33 cellular contexts compared by ENCODE assay signal in genomic region chr4:187451776-187452175, GRCh38.
"Had no signal": no experiment of that assay in that cellular context is flagged by ENCODE, and none has a peak within 500 bp of the region (broad histone marks: within the 10 kb centered on the region; RNA-seq: fewer than 3 reads in every experiment).

No MANE protein-coding gene starts in this region.

- H3K4me1 Mint-ChIP-seq: activated B cell treated with CpG ODN at 0.5 μM for 24 hours; activated CD4-positive, alpha-beta T cell treated with anti-CD3 and anti-CD28 coated beads, Interleukin-2, amount 10 ng/mL, durations not matched to agents 24 days and 14 days; activated naive CD8-positive, alpha-beta T cell treated with anti-CD3 and anti-CD28 coated beads for 36 hours; activated T-helper 17 cell treated with anti-CD3 and anti-CD28 coated beads, Interleukin-2, amount 50 U/mL, for 72 hours had no signal

- H3K4me3 Mint-ChIP-seq: activated B cell treated with CpG ODN at 0.5 μM for 24 hours; activated CD4-positive, alpha-beta memory T cell treated with anti-CD3 and anti-CD28 coated beads for 36 hours; activated CD4-positive, alpha-beta T cell treated with anti-CD3 and anti-CD28 coated beads, Interleukin-2, amount 10 ng/mL, durations not matched to agents 24 days and 14 days; activated CD8-positive, alpha-beta T cell treated with anti-CD3 and anti-CD28 coated beads for 36 hours; activated naive CD4-positive, alpha-beta T cell treated with anti-CD3 and anti-CD28 coated beads for 36 hours; activated naive CD8-positive, alpha-beta T cell treated with anti-CD3 and anti-CD28 coated beads for 36 hours; activated T-cell treated with anti-CD3 and anti-CD28 coated beads, Interleukin-2, amount 50 U/mL, for 4 hours; activated T-cell treated with anti-CD3 and anti-CD28 coated beads, Interleukin-2, amount 50 U/mL, for 72 hours; activated T-helper 1 cell treated with anti-CD3 and anti-CD28 coated beads, Interleukin-12 subunit alpha, Interleukin-12 subunit beta, Interleukin-2, Interleukin-4 antibody, amounts not matched to agents 30 ng/mL and 10 ng/mL and 1 ng/mL, durations not matched to agents 14 hours and 24 hours and 36 hours; activated T-helper 17 cell treated with anti-CD3 and anti-CD28 coated beads, Interleukin-2, amount 50 U/mL, for 72 hours; T-helper 1 cell treated with Interleukin-12 subunit alpha and Interleukin-12 subunit beta and Interleukin-4 antibody, amounts not matched to agents 30 μg/mL and 1 μg/mL, for 36 hours; T-helper 2 cell treated with Interferon-gamma antibody and Interleukin-4, amounts not matched to agents 5 μg/mL and 100 μg/mL, for 36 hours had no signal

- H3K36me3 Mint-ChIP-seq: activated CD4-positive, alpha-beta memory T cell treated with anti-CD3 and anti-CD28 coated beads for 36 hours; activated naive CD8-positive, alpha-beta T cell treated with anti-CD3 and anti-CD28 coated beads for 36 hours had no signal

- H3K27ac Mint-ChIP-seq: activated B cell treated with CpG ODN at 0.5 μM for 24 hours; activated CD4-positive, alpha-beta memory T cell treated with anti-CD3 and anti-CD28 coated beads for 36 hours; activated CD4-positive, alpha-beta T cell treated with anti-CD3 and anti-CD28 coated beads, Interleukin-2, amount 10 ng/mL, durations not matched to agents 24 days and 14 days; activated CD8-positive, alpha-beta T cell treated with anti-CD3 and anti-CD28 coated beads for 36 hours; activated naive CD4-positive, alpha-beta T cell treated with anti-CD3 and anti-CD28 coated beads for 36 hours; activated naive CD4-positive, alpha-beta T cell treated with anti-CD3 and anti-CD28 coated beads, Interleukin-2, amount 50 U/mL, for 72 hours; activated naive CD8-positive, alpha-beta T cell treated with anti-CD3 and anti-CD28 coated beads for 36 hours; activated T-cell treated with anti-CD3 and anti-CD28 coated beads, Interleukin-2, amount 50 U/mL, for 72 hours; activated T-helper 1 cell treated with anti-CD3 and anti-CD28 coated beads, Interleukin-12 subunit alpha, Interleukin-12 subunit beta, Interleukin-2, Interleukin-4 antibody, amounts not matched to agents 30 ng/mL and 10 ng/mL and 1 ng/mL, durations not matched to agents 14 hours and 24 hours and 36 hours; activated T-helper 17 cell treated with anti-CD3 and anti-CD28 coated beads, Interleukin-2, amount 50 U/mL, for 72 hours; T-helper 1 cell treated with Interleukin-12 subunit alpha and Interleukin-12 subunit beta and Interleukin-4 antibody, amounts not matched to agents 30 μg/mL and 1 μg/mL, for 36 hours; T-helper 2 cell treated with Interferon-gamma antibody and Interleukin-4, amounts not matched to agents 5 μg/mL and 100 μg/mL, for 36 hours had no signal

- H3K4me3 ChIP-seq: adrenal gland, body of pancreas, breast epithelium had no signal

- H3K9me3 Mint-ChIP-seq: activated naive CD4-positive, alpha-beta T cell treated with anti-CD3 and anti-CD28 coated beads for 36 hours; activated naive CD8-positive, alpha-beta T cell treated with anti-CD3 and anti-CD28 coated beads for 36 hours; activated T-helper 1 cell treated with anti-CD3 and anti-CD28 coated beads, Interleukin-12 subunit alpha, Interleukin-12 subunit beta, Interleukin-2, Interleukin-4 antibody, amounts not matched to agents 30 ng/mL and 10 ng/mL and 1 ng/mL, durations not matched to agents 14 hours and 24 hours and 36 hours had no signal

- DNase-seq: activated B cell treated with CpG ODN at 0.5 μM for 24 hours; activated CD4-positive, alpha-beta memory T cell treated with anti-CD3 and anti-CD28 coated beads for 36 hours; activated CD4-positive, alpha-beta T cell treated with anti-CD3 and anti-CD28 coated beads for 4 hours; activated CD4-positive, alpha-beta T cell treated with anti-CD3 and anti-CD28 coated beads, Interleukin-2, amount 10 ng/mL, durations not matched to agents 24 days and 14 days; activated CD4-positive, alpha-beta T cell treated with anti-CD3 and anti-CD28 coated beads, Interleukin-2, amount 50 U/mL, for 1 hour; activated CD4-positive, alpha-beta T cell treated with anti-CD3 and anti-CD28 coated beads, Interleukin-2, amount 50 U/mL, for 4 hours; activated CD4-positive, CD25-positive, alpha-beta regulatory T cell treated with anti-CD3 and anti-CD28 coated beads, Interleukin-2, amount 50 U/mL, for 72 hours; activated CD8-positive, alpha-beta memory T cell treated with anti-CD3 and anti-CD28 coated beads, Interleukin-2, amount 50 U/mL, for 4 hours; activated CD8-positive, alpha-beta T cell treated with anti-CD3 and anti-CD28 coated beads for 36 hours; activated effector memory CD4-positive, alpha-beta T cell treated with anti-CD3 and anti-CD28 coated beads, Interleukin-2, amount 50 U/mL, for 16 hours; activated gamma-delta T cell treated with Interleukin-2 at 50 U/mL for 16 hours; activated naive CD4-positive, alpha-beta T cell; activated naive CD4-positive, alpha-beta T cell treated with anti-CD3 and anti-CD28 coated beads for 36 hours; activated naive CD4-positive, alpha-beta T cell treated with anti-CD3 and anti-CD28 coated beads, Interleukin-2, amount 50 U/mL, for 16 hours; activated naive CD8-positive, alpha-beta T cell treated with anti-CD3 and anti-CD28 coated beads for 36 hours; activated T-cell treated with anti-CD3 and anti-CD28 coated beads for 4 hours; activated T-cell treated with anti-CD3 and anti-CD28 coated beads, Interleukin-2, amount 50 U/mL, for 1 hour; activated T-cell treated with anti-CD3 and anti-CD28 coated beads, Interleukin-2, amount 50 U/mL, for 4 hours; activated T-cell treated with anti-CD3 and anti-CD28 coated beads, Interleukin-2, amount 50 U/mL, for 72 hours; adrenal gland; amniotic stem cell; aorta; body of pancreas; brain microvascular endothelial cell; central memory CD4-positive, alpha-beta T cell; T-helper 2 cell; T-helper 9 cell had no signal

- H3K27me3 Mint-ChIP-seq: activated B cell treated with CpG ODN at 0.5 μM for 24 hours; activated CD4-positive, alpha-beta memory T cell treated with anti-CD3 and anti-CD28 coated beads for 36 hours; activated CD4-positive, alpha-beta T cell treated with anti-CD3 and anti-CD28 coated beads, Interleukin-2, amount 10 ng/mL, durations not matched to agents 24 days and 14 days; activated CD8-positive, alpha-beta T cell treated with anti-CD3 and anti-CD28 coated beads for 36 hours; activated naive CD8-positive, alpha-beta T cell treated with anti-CD3 and anti-CD28 coated beads for 36 hours; activated T-helper 17 cell treated with anti-CD3 and anti-CD28 coated beads, Interleukin-2, amount 50 U/mL, for 72 hours had no signal

- ATAC-seq: activated CD8-positive, alpha-beta T cell treated with anti-CD3 and anti-CD28 coated beads for 36 hours; activated naive CD4-positive, alpha-beta T cell treated with anti-CD3 and anti-CD28 coated beads, Interleukin-2, amount 50 U/mL, for 72 hours; activated T-cell treated with anti-CD3 and anti-CD28 coated beads, Interleukin-2, amount 50 U/mL, for 4 hours; activated T-cell treated with anti-CD3 and anti-CD28 coated beads, Interleukin-2, amount 50 U/mL, for 72 hours; activated T-helper 17 cell treated with anti-CD3 and anti-CD28 coated beads, Interleukin-2, amount 50 U/mL, for 72 hours; body of pancreas had no signal
